ENCODE assay signal across 27 cellular contexts in genomic region chr9:73647560-73647959, GRCh38.
"Had no signal": no experiment of that assay in that cellular context is flagged by ENCODE, and none has a peak within 500 bp of the region (broad histone marks: within the 10 kb centered on the region; RNA-seq: fewer than 3 reads in every experiment).

No MANE protein-coding gene starts in this region.

- H3K36me3 ChIP-seq: colonic mucosa, esophagus muscularis mucosa, esophagus squamous epithelium, gastrocnemius medialis, gastroesophageal sphincter, heart left ventricle, heart right ventricle had no signal

- H3K4me3 ChIP-seq: colonic mucosa, coronary artery, dorsolateral prefrontal cortex, esophagus muscularis mucosa, esophagus squamous epithelium, gastrocnemius medialis, gastroesophageal sphincter, heart left ventricle, heart right ventricle had no signal

- H3K27me3 ChIP-seq: colonic mucosa, dorsolateral prefrontal cortex, esophagus muscularis mucosa, esophagus squamous epithelium, foreskin keratinocyte, gastrocnemius medialis, gastroesophageal sphincter, heart left ventricle, heart right ventricle had no signal

- FAIRE-seq: colon, endometrium, endothelial cell of umbilical vein, frontal cortex had no signal

- ATAC-seq: effector memory CD8-positive, alpha-beta T cell; esophagus mucosa; foreskin keratinocyte; gastrocnemius medialis; gastroesophageal sphincter; heart left ventricle; heart right ventricle had no signal

- DNase-seq: colonic mucosa; cortex of kidney; dermis blood vessel endothelial cell; dorsolateral prefrontal cortex; effector CD4-positive, alpha-beta T cell; effector CD8-positive, alpha-beta T cell; effector memory CD4-positive, alpha-beta T cell; effector memory CD8-positive, alpha-beta T cell; endodermal cell; erythroblast; esophagus squamous epithelium; foreskin fibroblast; foreskin keratinocyte; foreskin melanocyte; gastrocnemius medialis; glutamatergic neuron; head of caudate nucleus; heart left ventricle; heart right ventricle had no signal
